Comparison of ENCODE assay signal across 8 cellular contexts in genomic region chr4:81421346-81422218, GRCh38.
DNase-seq lines count a peak whose midpoint lies in the region; ATAC-seq and TF ChIP-seq lines count a peak whose summit lies in the region.

No MANE protein-coding gene starts in this region.

- H3K4me3 ChIP-seq in choroid plexus epithelial cell (ENCODE audit: low read depth, low read length) (no peak overlapping the region), skin epidermis (no peak overlapping the region)

- DNase-seq in NCI-H510A treated with DMSO at 0.1 percent for 48 hours (lab: John Stamatoyannopoulos, UW) (peak; percentile 39), NCI-H510A (lab: John Stamatoyannopoulos, UW) (no peak), NCI-H1436 treated with DMSO at 0.1 percent for 48 hours (lab: John Stamatoyannopoulos, UW) (peak; percentile 88), choroid plexus epithelial cell (ENCODE audit: low read depth) (peak; percentile 4), hippocampal formation (lab: John Stamatoyannopoulos, UW) (no peak)
- DNase-seq in stimulated activated CD4-positive, alpha-beta T cell treated with anti-CD3 and anti-CD28 coated beads, Interleukin-2, amount 100 ng/mL, for 24 hours = no peak

- TF ChIP-seq CTCF in choroid plexus epithelial cell (conservative IDR thresholded peaks at IDR 0.05; ENCODE audit: low read depth, low read length) = no peak

- peak; percentile 99 for ATAC-seq in HG02852 (IDR thresholded peaks at IDR 0.05; ENCODE audit: unreplicated experiment)

- peak overlapping the region in 16 of 21 experiments; percentile 6 to 77 (median 54) for H3K27ac ChIP-seq in skin epidermis

Comparison
In these comparisons a context has a peak if more than half of its experiments do, and no peak if none do; other contexts are left out.
1. DNase-seq: peak in NCI-H510A treated with DMSO at 0.1 percent for 48 hours (single experiment), NCI-H1436 treated with DMSO at 0.1 percent for 48 hours (single experiment) and choroid plexus epithelial cell (single experiment); none in NCI-H510A (single experiment), hippocampal formation (0 of 2) and stimulated activated CD4-positive, alpha-beta T cell treated with anti-CD3 and anti-CD28 coated beads, Interleukin-2, amount 100 ng/mL, for 24 hours (0 of 2).